ENCODE assay signal across 19 cellular contexts in the genomic region with DNA sequence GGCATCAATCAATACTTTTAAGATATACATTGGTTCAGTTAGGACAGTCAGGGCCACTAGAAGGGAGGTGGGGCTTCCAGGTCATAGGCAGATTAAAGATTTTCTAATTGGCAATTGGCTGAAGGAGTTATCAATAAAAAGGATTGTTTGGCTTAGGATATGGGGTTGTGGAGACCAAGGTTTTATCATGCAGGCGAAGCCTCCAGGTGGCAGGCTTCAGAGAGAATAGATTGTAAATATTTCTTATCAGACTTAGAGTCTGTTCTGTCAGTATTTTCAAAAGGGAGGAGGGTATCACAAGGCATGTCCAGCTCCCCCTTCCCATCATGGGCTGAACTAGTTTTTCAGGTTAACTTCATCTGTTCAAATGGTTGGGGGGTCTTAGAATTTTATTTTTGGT.
"Had no signal": no experiment of that assay in that cellular context is flagged by ENCODE, and none has a peak within 500 bp of the region (broad histone marks: within the 10 kb centered on the region; RNA-seq: fewer than 3 reads in every experiment).

No MANE protein-coding gene starts in this region.

- H3K27me3 ChIP-seq: ascending aorta, pancreas, right atrium auricular region, testis had no signal

- H3K4me3 ChIP-seq: ascending aorta, pancreas, psoas muscle, right atrium auricular region, testis had no signal

- H3K4me1 ChIP-seq: ascending aorta, pancreas, psoas muscle, right atrium auricular region, testis had no signal

- H3K36me3 ChIP-seq: ascending aorta, pancreas, right atrium auricular region had no signal

- DNase-seq: activated CD4-positive, alpha-beta T cell treated with anti-CD3 and anti-CD28 coated beads for 1 hour; activated CD4-positive, alpha-beta T cell treated with anti-CD3 and anti-CD28 coated beads, Interleukin-2, amount 50 U/mL, for 1 hour; activated CD8-positive, alpha-beta memory T cell treated with anti-CD3 and anti-CD28 coated beads, Interleukin-2, amount 50 U/mL, for 4 hours; activated T-cell treated with anti-CD3 and anti-CD28 coated beads, Interleukin-2, amount 50 U/mL, for 24 hours; central memory CD4-positive, alpha-beta T cell; dermis blood vessel endothelial cell; effector CD8-positive, alpha-beta T cell; nephron progenitor cell; pancreas; psoas muscle; stimulated activated CD4-positive, alpha-beta T cell treated with anti-CD3 and anti-CD28 coated beads, Interleukin-2, amount 100 ng/mL, for 24 hours; T1000; testis had no signal

- H3K27ac ChIP-seq: ascending aorta, pancreas, psoas muscle, right atrium auricular region, testis had no signal

- ATAC-seq: activated naive CD4-positive, alpha-beta T cell treated with anti-CD3 and anti-CD28 coated beads, Interleukin-2, amount 50 U/mL, for 72 hours; activated T-helper 17 cell treated with anti-CD3 and anti-CD28 coated beads, Interleukin-2, amount 50 U/mL, for 72 hours; esophagus mucosa; psoas muscle; stimulated activated memory B cell treated with anti-CD40 and anti-IgM and Interleukin-4, amounts not matched to agents 10 μg/mL and 1 μg/mL and 100 μg/mL, for 72 hours had no signal

- H3K9me3 ChIP-seq: ascending aorta, pancreas, psoas muscle, right atrium auricular region, testis had no signal
